20 cellular contexts compared by ENCODE assay signal in genomic region chr2:68119504-68119903, GRCh38.
"Had no signal": no experiment of that assay in that cellular context is flagged by ENCODE, and none has a peak within 500 bp of the region (broad histone marks: within the 10 kb centered on the region; RNA-seq: fewer than 3 reads in every experiment).

No MANE protein-coding gene starts in this region.

- H3K4me1 ChIP-seq: parathyroid adenoma, thyroid gland had no signal

- H3K9ac ChIP-seq: parathyroid adenoma had no signal

- H3K9me3 Mint-ChIP-seq: activated CD8-positive, alpha-beta T cell treated with anti-CD3 and anti-CD28 coated beads for 36 hours; activated naive CD8-positive, alpha-beta T cell treated with anti-CD3 and anti-CD28 coated beads, Interleukin-2, amount 10 ng/mL, durations not matched to agents 7 days and 5 days; activated T-cell treated with anti-CD3 and anti-CD28 coated beads, Interleukin-2, amount 50 U/mL, for 24 hours; activated T-helper 2 cell treated with anti-CD3 and anti-CD28 coated beads, Interferon-gamma antibody, Interleukin-2, Interleukin-4, amounts not matched to agents 10 μg/mL and 5 μg/mL and 100 μg/mL, durations not matched to agents 14 hours and 24 hours and 36 hours; effector memory CD8-positive, alpha-beta T cell; naive thymus-derived CD4-positive, alpha-beta T cell had no signal

- H3K36me3 Mint-ChIP-seq: activated naive CD8-positive, alpha-beta T cell treated with anti-CD3 and anti-CD28 coated beads, Interleukin-2, amount 10 ng/mL, durations not matched to agents 7 days and 5 days had no signal

- H3K27ac Mint-ChIP-seq: activated CD8-positive, alpha-beta T cell treated with anti-CD3 and anti-CD28 coated beads for 36 hours; activated naive CD8-positive, alpha-beta T cell treated with anti-CD3 and anti-CD28 coated beads, Interleukin-2, amount 10 ng/mL, durations not matched to agents 7 days and 5 days; activated T-cell treated with anti-CD3 and anti-CD28 coated beads, Interleukin-2, amount 50 U/mL, for 24 hours; activated T-helper 2 cell treated with anti-CD3 and anti-CD28 coated beads, Interferon-gamma antibody, Interleukin-2, Interleukin-4, amounts not matched to agents 10 μg/mL and 5 μg/mL and 100 μg/mL, durations not matched to agents 14 hours and 24 hours and 36 hours had no signal

- H3K4me3 ChIP-seq: body of pancreas, esophagus squamous epithelium, heart right ventricle, smooth muscle cell, thyroid gland had no signal

- H3K4me3 Mint-ChIP-seq: activated CD8-positive, alpha-beta T cell treated with anti-CD3 and anti-CD28 coated beads for 36 hours; activated naive CD8-positive, alpha-beta T cell treated with anti-CD3 and anti-CD28 coated beads, Interleukin-2, amount 10 ng/mL, durations not matched to agents 7 days and 5 days; activated T-cell treated with anti-CD3 and anti-CD28 coated beads, Interleukin-2, amount 50 U/mL, for 24 hours; effector memory CD8-positive, alpha-beta T cell; naive thymus-derived CD4-positive, alpha-beta T cell had no signal

- H3K79me2 ChIP-seq: parathyroid adenoma had no signal

- H3K36me3 ChIP-seq: esophagus squamous epithelium, heart right ventricle, thyroid gland had no signal

- DNase-seq: activated CD4-positive, alpha-beta T cell treated with anti-CD3 and anti-CD28 coated beads for 48 hours; activated CD4-positive, CD25-positive, alpha-beta regulatory T cell; activated CD8-positive, alpha-beta T cell treated with anti-CD3 and anti-CD28 coated beads for 36 hours; activated naive CD4-positive, alpha-beta T cell treated with Interleukin-2 at 50 U/mL for 16 hours; activated naive CD8-positive, alpha-beta T cell treated with anti-CD3 and anti-CD28 coated beads, Interleukin-2, amount 10 ng/mL, durations not matched to agents 7 days and 5 days; activated T-cell treated with anti-CD3 and anti-CD28 coated beads, Interleukin-2, amount 50 U/mL, for 24 hours; body of pancreas; caudate nucleus; effector memory CD8-positive, alpha-beta T cell; esophagus squamous epithelium; heart right ventricle; kidney glomerular epithelial cell; mesenchymal stem cell; naive thymus-derived CD4-positive, alpha-beta T cell; stimulated activated CD4-positive, alpha-beta T cell treated with anti-CD3 and anti-CD28 coated beads, Interleukin-4, amount 100 ng/mL, for 1 hour; thyroid gland had no signal

- H3K4me2 ChIP-seq: smooth muscle cell had no signal

- H2AFZ ChIP-seq: parathyroid adenoma had no signal

- H3K9me3 ChIP-seq: body of pancreas, esophagus squamous epithelium, heart right ventricle, thyroid gland had no signal

- H3K27me3 Mint-ChIP-seq: activated CD8-positive, alpha-beta T cell treated with anti-CD3 and anti-CD28 coated beads for 36 hours; activated T-cell treated with anti-CD3 and anti-CD28 coated beads, Interleukin-2, amount 50 U/mL, for 24 hours had no signal

- ATAC-seq: activated CD8-positive, alpha-beta T cell treated with anti-CD3 and anti-CD28 coated beads for 36 hours; body of pancreas; effector memory CD8-positive, alpha-beta T cell; heart right ventricle; naive thymus-derived CD4-positive, alpha-beta T cell; sciatic nerve had no signal

- H3K27me3 ChIP-seq: body of pancreas, esophagus squamous epithelium, heart right ventricle, thyroid gland had no signal

- H3K27ac ChIP-seq: body of pancreas, esophagus squamous epithelium, heart right ventricle, parathyroid adenoma, thyroid gland had no signal
